Comparison of ENCODE assay signal across 8 cellular contexts in the genomic region with DNA sequence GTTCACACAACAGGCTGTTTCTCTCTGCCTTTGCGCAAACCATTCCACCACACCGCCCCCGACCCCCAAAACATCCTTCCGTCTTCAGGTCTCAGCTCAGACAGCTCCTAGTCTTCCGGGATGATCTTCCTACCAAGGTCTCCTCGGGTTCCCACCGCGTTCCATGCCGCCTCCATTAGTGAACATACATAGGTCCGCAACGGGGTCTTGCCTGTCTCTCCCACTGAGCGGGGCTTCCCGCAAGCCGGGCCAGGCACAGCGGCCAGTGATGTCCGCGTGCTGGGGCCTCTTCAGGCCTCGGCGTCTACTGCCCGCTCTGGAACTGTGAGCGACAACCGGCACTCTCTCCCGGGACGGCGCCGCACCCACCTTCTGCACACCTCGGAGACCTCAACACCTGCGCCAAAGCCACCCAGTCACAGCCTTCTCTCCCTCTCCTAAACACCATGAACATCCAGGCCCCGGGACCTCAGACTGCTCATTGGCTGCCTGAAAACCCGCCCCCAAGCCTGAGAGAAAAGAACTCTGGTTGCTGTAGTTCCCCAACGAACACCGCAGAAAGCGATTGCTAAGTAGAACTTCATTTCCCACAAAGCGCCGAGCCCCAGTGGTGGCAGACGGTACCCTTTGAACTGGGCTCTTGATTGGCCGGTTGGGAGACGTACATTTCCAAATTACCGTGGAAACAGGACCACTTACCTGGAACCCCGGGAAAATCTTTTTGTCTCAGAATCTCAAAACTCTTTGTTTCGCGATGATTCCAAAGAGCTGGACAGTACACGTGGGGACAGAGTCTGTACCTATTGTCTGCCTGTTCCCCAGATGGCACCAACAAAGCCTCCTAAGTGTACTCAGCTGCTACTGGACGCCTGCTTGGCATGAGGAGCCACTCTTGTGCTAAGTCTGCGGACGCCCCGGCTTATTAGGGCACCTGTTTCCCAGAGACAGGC. TPM values are rescaled to one million over a fixed set of nuclear protein-coding genes. Genes with fewer than 3 reads are reported as not detected.
DNase-seq lines count a peak whose midpoint lies in the region; ATAC-seq, FAIRE-seq and TF ChIP-seq lines count a peak whose summit lies in the region.

No MANE protein-coding gene starts in this region.

- DNase-seq in GM10266 (ENCODE audit: extremely low spot score) (peak; percentile 94), NCI-H146 (lab: John Stamatoyannopoulos, UW) (peak; percentile 99), brain microvascular endothelial cell (peak; percentile 93), gastrocnemius medialis (peak; percentile 94 to 95), RPMI8226 (no peak)

- in situ Hi-C loops in brain microvascular endothelial cell (cut with HindIII; ENCODE audit: low pct_ligation_motif_present, low sequenced_read_pairs) = no loop called here
- in situ Hi-C loops in gastrocnemius medialis (cut with MboI; ENCODE audit: low sequenced_read_pairs in 4 of 4) = loop anchor here in 2 of 4 donors (25.0 kb wide), 3 partner anchors 287 to 1162 kb away; a partner anchor contains a TSS

- H3K4me1 ChIP-seq in iPS-15b (ENCODE audit: control insufficient read depth, insufficient read depth, low read length) (peaks cover 2% of the 10 kb centered on the region), gastrocnemius medialis (peaks cover 47 to 69% of the 10 kb centered on the region in 2 donors)

- ATAC-seq in HG02571 (IDR thresholded peaks at IDR 0.05; ENCODE audit: unreplicated experiment) (peak; percentile 79), gastrocnemius medialis (peak; percentile 93 to 98)

- peaks cover 12% of the 10 kb centered on the region for H3K36me3 ChIP-seq in brain microvascular endothelial cell (replicated peaks)
- H3K36me3 ChIP-seq in iPS-15b (ENCODE audit: control insufficient read depth, insufficient read depth, low read length) = peaks cover 4% of the 10 kb centered on the region
- peaks cover 0 to 40% of the 10 kb centered on the region in 2 donors for H3K36me3 ChIP-seq in gastrocnemius medialis

- peak overlapping the region; percentile 83 for H3K9ac ChIP-seq in iPS-15b (ENCODE audit: low read depth, low read length)

- peak overlapping the region; percentile 9 for H3K27ac ChIP-seq in brain microvascular endothelial cell
- peak overlapping the region; percentile 84 to 99 (median 92) for H3K27ac ChIP-seq in gastrocnemius medialis

- intact Hi-C loops in gastrocnemius medialis (cut with DNase I; ENCODE audit: low total_unique reads) = loop anchor here (10.0 kb wide), 1 partner anchor 440 kb away; no protein-coding TSS in a partner anchor

- H3K4me3 ChIP-seq in brain microvascular endothelial cell (ENCODE audit: low read depth, low read length) (peak overlapping the region; percentile 81), iPS-15b (ENCODE audit: low read depth, low read length) (peak overlapping the region; percentile 98), gastrocnemius medialis (peak overlapping the region; percentile 65 to 93 (median 84))

- H3K27me3 ChIP-seq in brain microvascular endothelial cell (replicated peaks) = no peaks in the 10 kb centered on the region
- H3K27me3 ChIP-seq in iPS-15b (ENCODE audit: control insufficient read depth, insufficient read depth, low read length) = no peaks in the 10 kb centered on the region
- no peaks in the 10 kb centered on the region for H3K27me3 ChIP-seq in gastrocnemius medialis

- peak; percentile 97 for FAIRE-seq in TTC549 (lab: Jason Lieb, UNC)

- no peaks in the 10 kb centered on the region for H3K9me3 ChIP-seq in iPS-15b (ENCODE audit: control insufficient read depth, insufficient read depth, low read length)
- no peaks in the 10 kb centered on the region for H3K9me3 ChIP-seq in gastrocnemius medialis

- TF ChIP-seq CTCF in GM10266 (IDR thresholded peaks at IDR 0.05; ENCODE audit: control insufficient read depth, insufficient read depth, low read depth, missing control alignments) (no peak), brain microvascular endothelial cell (IDR thresholded peaks at IDR 0.05; ENCODE audit: low read depth, low read length, missing control alignments) (no peak), gastrocnemius medialis (IDR thresholded peaks at IDR 0.05 in 4 of 5, conservative IDR thresholded peaks at IDR 0.05 in 1 of 5) (peak in 2 of 5 experiments; percentile 28 to 32)

- peak; percentile 80 to 92 for TF ChIP-seq POLR2A in gastrocnemius medialis (IDR thresholded peaks at IDR 0.05)

RNA-seq across cellular contexts. Expression of a gene that starts 9.5 kb away (rescaled TPM):
- total RNA-seq in gastrocnemius medialis = 10 to 100 TPM; 39.6 to 68.7 (median 61.8) TPM

RNA-seq across cellular contexts. Expression of a gene that starts 21.8 kb away (rescaled TPM):
- total RNA-seq in gastrocnemius medialis = 10 to 100 TPM; 40.4 to 79.4 (median 67.0) TPM

RNA-seq across cellular contexts. Expression of a gene that starts 45.8 kb away (rescaled TPM):
- not detected for total RNA-seq in gastrocnemius medialis
